ENCODE assay signal across 8 cellular contexts in the genomic region with DNA sequence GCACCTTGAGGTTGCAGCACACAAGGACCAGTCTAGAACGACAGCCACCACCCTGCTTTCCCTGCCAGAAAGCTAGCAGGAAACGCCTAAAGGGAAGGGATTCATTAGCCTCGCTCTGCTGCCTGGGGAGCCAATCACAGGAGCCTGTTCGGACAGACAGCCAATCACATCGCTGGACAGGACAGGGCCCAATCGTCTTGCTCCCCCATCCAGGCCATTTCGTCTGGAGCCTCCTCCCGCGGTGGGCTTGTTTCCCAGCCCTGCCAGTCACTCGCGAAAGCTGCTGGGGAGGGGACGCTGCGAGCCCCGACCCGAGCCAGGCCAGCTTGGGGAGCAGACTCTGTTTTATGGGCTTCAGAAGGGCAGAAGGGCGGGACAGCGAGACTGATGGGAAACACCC.
A peak's percentile ranks its signal among the peaks of the same experiment; 100 is the strongest.
DNase-seq lines count a peak whose midpoint lies in the region; ATAC-seq and TF ChIP-seq lines count a peak whose summit lies in the region.

No MANE protein-coding gene starts in this region.

- H2BK120ac ChIP-seq in mesenchymal stem cell (ENCODE audit: low read depth, low read length): no peak overlapping the region

- no peaks in the 10 kb centered on the region for H3K36me3 Mint-ChIP-seq in endothelial cell (ENCODE audit: low read depth, unreplicated experiment)

- H3K23ac ChIP-seq in mesenchymal stem cell (ENCODE audit: low read length in 2 of 2): no peak overlapping the region

- no peaks in the 10 kb centered on the region for H3K9me3 Mint-ChIP-seq in endothelial cell (ENCODE audit: unreplicated experiment)

- H3K36me3 ChIP-seq in mesenchymal stem cell (ENCODE audit: control insufficient read depth in 1 of 2, insufficient read depth in 2 of 2, low read depth in 1 of 2, low read length in 2 of 2) (no peaks in the 10 kb centered on the region), upper lobe of right lung (no peaks in the 10 kb centered on the region)

- H3K79me1 ChIP-seq in mesenchymal stem cell (replicated peaks; ENCODE audit: low read length, poor library complexity, severe bottlenecking): no peaks in the 10 kb centered on the region

- DNase-seq in DMS153 treated with DMSO at 0.1 percent for 48 hours (lab: John Stamatoyannopoulos, UW; ENCODE audit: unreplicated experiment) (peak; percentile 91), NCI-H510A treated with DMSO at 0.1 percent for 48 hours (lab: John Stamatoyannopoulos, UW) (peak; percentile 91), epidermal melanocyte (ENCODE audit: insufficient read length, low spot score) (peak; percentile 64), mesenchymal stem cell (peak; percentile 38), upper lobe of right lung (peak; percentile 72), KG1 (lab: John Stamatoyannopoulos, UW) (no peak), endothelial cell (ENCODE audit: low spot score) (no peak)
- no peak for DNase-seq in stimulated activated CD4-positive, alpha-beta T cell treated with anti-CD3 and anti-CD28 coated beads, Interleukin-4, amount 100 ng/mL, for 24 hours

- H2BK15ac ChIP-seq in mesenchymal stem cell (ENCODE audit: low read depth, poor library complexity, severe bottlenecking): no peak overlapping the region

- H3K27me3 Mint-ChIP-seq in endothelial cell (ENCODE audit: unreplicated experiment): no peaks in the 10 kb centered on the region

- ATAC-seq in upper lobe of right lung: peak; percentile 82

- H3K4ac ChIP-seq in mesenchymal stem cell (ENCODE audit: low read depth in 1 of 2, low read length in 2 of 2): no peak overlapping the region

- H2BK12ac ChIP-seq in mesenchymal stem cell (ENCODE audit: low read length in 2 of 2): no peak overlapping the region

- no peak overlapping the region for H3K4me2 ChIP-seq in mesenchymal stem cell (ENCODE audit: low read length, poor library complexity, severe bottlenecking)

- H3K4me1 ChIP-seq in mesenchymal stem cell (ENCODE audit: control insufficient read depth, insufficient read depth, low read depth, low read length): peaks cover 2% of the 10 kb centered on the region
- no peaks in the 10 kb centered on the region for H3K4me1 ChIP-seq in upper lobe of right lung

- no peak overlapping the region for H3K27ac Mint-ChIP-seq in endothelial cell (ENCODE audit: unreplicated experiment)

- H3K9me3 ChIP-seq in mesenchymal stem cell (ENCODE audit: control insufficient read depth, low read length) (no peaks in the 10 kb centered on the region), upper lobe of right lung (no peaks in the 10 kb centered on the region)

- no peak overlapping the region for H3K18ac ChIP-seq in mesenchymal stem cell (ENCODE audit: low read depth in 1 of 2, low read length in 2 of 2)

- H3K4me3 ChIP-seq in mesenchymal stem cell (ENCODE audit: insufficient read depth in 1 of 2, low read depth in 1 of 2, low read length in 2 of 2) (peak overlapping the region in 1 of 2 experiments; percentile 69), upper lobe of right lung (peak overlapping the region; percentile 16)

- no peak for TF ChIP-seq CTCF in upper lobe of right lung (IDR thresholded peaks at IDR 0.05)
- TF ChIP-seq CTCF in endothelial cell (IDR thresholded peaks at IDR 0.05; ENCODE audit: unreplicated experiment): no peak

- no peak overlapping the region for H2BK5ac ChIP-seq in mesenchymal stem cell (ENCODE audit: low read depth, low read length, poor library complexity, severe bottlenecking)

- peaks cover 7% of the 10 kb centered on the region for H3K4me1 Mint-ChIP-seq in endothelial cell (ENCODE audit: unreplicated experiment)

- peak overlapping the region; percentile 20 for H3K9ac ChIP-seq in mesenchymal stem cell (ENCODE audit: low read length)

- intact Hi-C loops in upper lobe of right lung (cut with DNase I): no loop called here

- no peak overlapping the region for H2AFZ ChIP-seq in mesenchymal stem cell (ENCODE audit: low read depth, low read length)

- no peak overlapping the region for H3K4me3 Mint-ChIP-seq in endothelial cell (ENCODE audit: unreplicated experiment)

- no peak overlapping the region for H2AK5ac ChIP-seq in mesenchymal stem cell (ENCODE audit: low read length, severe bottlenecking)

- H4K91ac ChIP-seq in mesenchymal stem cell (ENCODE audit: low read length): no peak overlapping the region

- no peak overlapping the region for H3K27ac ChIP-seq in mesenchymal stem cell (ENCODE audit: low read length, poor library complexity, severe bottlenecking)
- no peak overlapping the region for H3K27ac ChIP-seq in upper lobe of right lung

- H3K14ac ChIP-seq in mesenchymal stem cell (ENCODE audit: low read length in 2 of 2): no peak overlapping the region

- 13% methylated on average over 14 of the region's 17 CpGs for WGBS in mesenchymal stem cell

- H3K27me3 ChIP-seq in mesenchymal stem cell (ENCODE audit: control insufficient read depth in 1 of 2, insufficient read depth in 1 of 2, low read length in 2 of 2) (peaks cover 0 to 3% of the 10 kb centered on the region in 2 experiments), upper lobe of right lung (no peaks in the 10 kb centered on the region)

- H4K8ac ChIP-seq in mesenchymal stem cell (ENCODE audit: low read length): no peak overlapping the region

Comparison
In these comparisons a context has a peak if more than half of its experiments do, and no peak if none do; other contexts are left out.
1. DNase-seq: peak in DMS153 treated with DMSO at 0.1 percent for 48 hours (single experiment), NCI-H510A treated with DMSO at 0.1 percent for 48 hours (single experiment), epidermal melanocyte (single experiment), mesenchymal stem cell (single experiment) and upper lobe of right lung (single experiment); none in KG1 (single experiment), endothelial cell (single experiment) and stimulated activated CD4-positive, alpha-beta T cell treated with anti-CD3 and anti-CD28 coated beads, Interleukin-4, amount 100 ng/mL, for 24 hours (single experiment).